12 cellular contexts compared by ENCODE assay signal in the genomic region with DNA sequence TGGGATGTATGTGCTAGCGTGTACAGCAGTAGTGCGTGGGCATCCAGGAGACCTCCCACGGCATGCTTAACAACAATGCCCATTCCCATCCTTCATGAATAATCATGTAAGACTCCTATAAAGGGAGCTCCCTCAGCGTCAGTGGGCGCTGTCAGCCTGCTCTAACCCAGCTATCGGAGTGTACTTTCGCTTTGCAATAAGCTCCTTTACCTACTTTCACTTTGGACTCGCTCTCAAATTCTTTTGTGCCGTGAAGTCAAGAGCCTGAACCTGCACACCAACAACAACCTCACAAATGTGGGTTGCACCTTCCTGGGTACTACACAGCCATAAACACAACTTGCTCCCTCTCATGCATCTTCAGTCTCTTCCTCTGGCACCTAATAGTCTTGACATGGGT.
DNase-seq lines count a peak whose midpoint lies in the region; ATAC-seq, FAIRE-seq and TF ChIP-seq lines count a peak whose summit lies in the region.
"Had no signal": no experiment of that assay in that cellular context is flagged by ENCODE, and none has a peak within 500 bp of the region (broad histone marks: within the 10 kb centered on the region; RNA-seq: fewer than 3 reads in every experiment).

No MANE protein-coding gene starts in this region.

- H3K9me3 ChIP-seq in RWPE2 (ENCODE audit: severe bottlenecking), result no peaks in the 10 kb centered on the region
- H3K9me3 ChIP-seq: esophagus muscularis mucosa, left ventricle myocardium inferior had no signal

- H3K27me3 Mint-ChIP-seq in activated CD8-positive, alpha-beta memory T cell treated with anti-CD3 and anti-CD28 coated beads, Interleukin-2, amount 10 ng/mL, durations not matched to agents 7 days and 5 days, result peaks cover 28% of the 10 kb centered on the region
- peaks cover 18% of the 10 kb centered on the region for H3K27me3 Mint-ChIP-seq in activated naive CD4-positive, alpha-beta T cell treated with anti-CD3 and anti-CD28 coated beads, Interleukin-2, amount 10 ng/mL, durations not matched to agents 7 days and 5 days

- peak; percentile 54 for DNase-seq in activated CD8-positive, alpha-beta memory T cell treated with anti-CD3 and anti-CD28 coated beads, Interleukin-2, amount 10 ng/mL, durations not matched to agents 7 days and 5 days
- no peak for DNase-seq in activated CD8-positive, alpha-beta memory T cell treated with anti-CD3 and anti-CD28 coated beads, Interleukin-2, amount 50 U/mL, for 48 hours
- no peak for DNase-seq in RWPE2 (ENCODE audit: low spot score)
- DNase-seq in activated naive CD4-positive, alpha-beta T cell treated with anti-CD3 and anti-CD28 coated beads, Interleukin-2, amount 10 ng/mL, durations not matched to agents 7 days and 5 days, result peak; percentile 41
- DNase-seq in stimulated activated CD4-positive, alpha-beta T cell treated with anti-CD3 and anti-CD28 coated beads, Interleukin-4, amount 100 ng/mL, for 4 hours, result peak; percentile 7 to 21
- DNase-seq in NCI-H524 (lab: John Stamatoyannopoulos, UW), result no peak
- no peak for DNase-seq in GM19239 (ENCODE audit: insufficient read length, low spot score)
- DNase-seq: left ventricle myocardium inferior, NCI-H1694 had no signal

- CTCF ChIA-PET in activated CD8-positive, alpha-beta memory T cell treated with anti-CD3 and anti-CD28 coated beads, Interleukin-2, amount 10 ng/mL, durations not matched to agents 7 days and 5 days (lab: Charles Lee), result interaction anchor here (0.6 to 1.8 kb wide), 7 partner anchors 35 to 332 kb away, joined by 3 to 8 read pairs (median 3); no protein-coding TSS in a partner anchor
- CTCF ChIA-PET in activated naive CD4-positive, alpha-beta T cell treated with anti-CD3 and anti-CD28 coated beads, Interleukin-2, amount 10 ng/mL, durations not matched to agents 7 days and 5 days (lab: Charles Lee), result no interaction called here

- H3K27ac Mint-ChIP-seq in activated CD8-positive, alpha-beta memory T cell treated with anti-CD3 and anti-CD28 coated beads, Interleukin-2, amount 10 ng/mL, durations not matched to agents 7 days and 5 days, result no peak overlapping the region
- H3K27ac Mint-ChIP-seq in activated naive CD4-positive, alpha-beta T cell treated with anti-CD3 and anti-CD28 coated beads, Interleukin-2, amount 10 ng/mL, durations not matched to agents 7 days and 5 days, result no peak overlapping the region

- H3K36me3 Mint-ChIP-seq in activated CD8-positive, alpha-beta memory T cell treated with anti-CD3 and anti-CD28 coated beads, Interleukin-2, amount 10 ng/mL, durations not matched to agents 7 days and 5 days, result peaks cover 3% of the 10 kb centered on the region
- H3K36me3 Mint-ChIP-seq in activated naive CD4-positive, alpha-beta T cell treated with anti-CD3 and anti-CD28 coated beads, Interleukin-2, amount 10 ng/mL, durations not matched to agents 7 days and 5 days, result no peaks in the 10 kb centered on the region

- ATAC-seq in activated CD8-positive, alpha-beta memory T cell treated with anti-CD3 and anti-CD28 coated beads, Interleukin-2, amount 10 ng/mL, durations not matched to agents 7 days and 5 days, result peak; percentile 89
- ATAC-seq in RWPE2 (ENCODE audit: low read depth), result 0 out of 3 replicates have a peak, but pooled peaks have one; percentile 40
- ATAC-seq in GM21723 (IDR thresholded peaks at IDR 0.05; ENCODE audit: unreplicated experiment), result no peak
- ATAC-seq: GM12878 had no signal

- peaks cover 28% of the 10 kb centered on the region for H3K27me3 ChIP-seq in RWPE2 (ENCODE audit: insufficient read depth, poor library complexity, severe bottlenecking)
- H3K27me3 ChIP-seq: esophagus muscularis mucosa had no signal

- no peak overlapping the region for H3K4me3 ChIP-seq in RWPE2 (ENCODE audit: severe bottlenecking)
- H3K4me3 ChIP-seq: esophagus muscularis mucosa, GM12878, left ventricle myocardium inferior had no signal

- no peaks in the 10 kb centered on the region for H3K9me3 Mint-ChIP-seq in activated CD8-positive, alpha-beta memory T cell treated with anti-CD3 and anti-CD28 coated beads, Interleukin-2, amount 10 ng/mL, durations not matched to agents 7 days and 5 days (ENCODE audit: low read depth)
- peaks cover 4% of the 10 kb centered on the region for H3K9me3 Mint-ChIP-seq in activated naive CD4-positive, alpha-beta T cell treated with anti-CD3 and anti-CD28 coated beads, Interleukin-2, amount 10 ng/mL, durations not matched to agents 7 days and 5 days

- TF ChIP-seq CTCF in RWPE2 (IDR thresholded peaks at IDR 0.05; ENCODE audit: poor library complexity, severe bottlenecking), result no peak

- peaks cover 15% of the 10 kb centered on the region for H3K4me1 Mint-ChIP-seq in activated CD8-positive, alpha-beta memory T cell treated with anti-CD3 and anti-CD28 coated beads, Interleukin-2, amount 10 ng/mL, durations not matched to agents 7 days and 5 days
- H3K4me1 Mint-ChIP-seq in activated naive CD4-positive, alpha-beta T cell treated with anti-CD3 and anti-CD28 coated beads, Interleukin-2, amount 10 ng/mL, durations not matched to agents 7 days and 5 days, result peaks cover 10% of the 10 kb centered on the region

- H3K4me3 Mint-ChIP-seq in activated CD8-positive, alpha-beta memory T cell treated with anti-CD3 and anti-CD28 coated beads, Interleukin-2, amount 10 ng/mL, durations not matched to agents 7 days and 5 days, result peak overlapping the region; percentile 69
- H3K4me3 Mint-ChIP-seq in activated naive CD4-positive, alpha-beta T cell treated with anti-CD3 and anti-CD28 coated beads, Interleukin-2, amount 10 ng/mL, durations not matched to agents 7 days and 5 days, result peak overlapping the region; percentile 27

- FAIRE-seq in GM19239 (lab: Jason Lieb, UNC), result no peak
- FAIRE-seq: GM12878 had no signal

- H3K4me1 ChIP-seq in RWPE2 (ENCODE audit: insufficient read depth, poor library complexity, severe bottlenecking), result no peaks in the 10 kb centered on the region
- H3K4me1 ChIP-seq: esophagus muscularis mucosa, left ventricle myocardium inferior had no signal

- no peaks in the 10 kb centered on the region for H3K36me3 ChIP-seq in RWPE2 (ENCODE audit: low read depth)
- H3K36me3 ChIP-seq: esophagus muscularis mucosa, left ventricle myocardium inferior had no signal

- H3K27ac ChIP-seq in RWPE2 (ENCODE audit: poor library complexity, severe bottlenecking), result no peak overlapping the region
- H3K27ac ChIP-seq: esophagus muscularis mucosa, left ventricle myocardium inferior had no signal

Comparison
In these comparisons a context has a peak if more than half of its experiments do, and no peak if none do; other contexts are left out.
1. DNase-seq: peak in activated CD8-positive, alpha-beta memory T cell treated with anti-CD3 and anti-CD28 coated beads, Interleukin-2, amount 10 ng/mL, durations not matched to agents 7 days and 5 days (single experiment), activated naive CD4-positive, alpha-beta T cell treated with anti-CD3 and anti-CD28 coated beads, Interleukin-2, amount 10 ng/mL, durations not matched to agents 7 days and 5 days (single experiment) and stimulated activated CD4-positive, alpha-beta T cell treated with anti-CD3 and anti-CD28 coated beads, Interleukin-4, amount 100 ng/mL, for 4 hours (2 of 2); none in activated CD8-positive, alpha-beta memory T cell treated with anti-CD3 and anti-CD28 coated beads, Interleukin-2, amount 50 U/mL, for 48 hours (single experiment), RWPE2 (single experiment), NCI-H524 (0 of 2) and GM19239 (single experiment).